In the genomic region with DNA sequence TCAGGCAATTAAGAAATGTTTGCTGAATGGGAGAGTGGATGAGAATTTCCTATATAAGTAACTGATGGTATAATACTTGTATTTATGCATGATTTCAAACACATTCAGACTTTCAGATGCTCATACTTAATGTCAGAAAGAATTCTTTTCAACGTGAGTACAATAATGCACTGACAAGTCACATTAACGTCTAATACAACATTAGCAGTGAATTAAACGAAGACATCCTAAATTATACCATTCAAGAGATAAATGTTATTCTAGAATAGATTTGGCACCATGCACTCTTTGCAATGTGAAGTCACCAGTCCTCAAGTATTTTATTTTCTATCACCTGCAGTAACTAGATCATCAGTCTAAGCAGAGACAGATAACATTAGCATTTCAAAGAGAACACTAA, we compare ENCODE assay signal across 7 cellular contexts.
"Had no signal": no experiment of that assay in that cellular context is flagged by ENCODE, and none has a peak within 500 bp of the region (broad histone marks: within the 10 kb centered on the region; RNA-seq: fewer than 3 reads in every experiment).

No MANE protein-coding gene starts in this region.

- H3K27ac ChIP-seq: HL-60 had no signal

- ATAC-seq: HepG2, K562 had no signal

- DNase-seq: IMR-90, KBM-7, KG1 had no signal

- FAIRE-seq: HepG2, HTR-8/SVneo, K562 had no signal

- H3K4me3 ChIP-seq: K562 had no signal
